In the genomic region with DNA sequence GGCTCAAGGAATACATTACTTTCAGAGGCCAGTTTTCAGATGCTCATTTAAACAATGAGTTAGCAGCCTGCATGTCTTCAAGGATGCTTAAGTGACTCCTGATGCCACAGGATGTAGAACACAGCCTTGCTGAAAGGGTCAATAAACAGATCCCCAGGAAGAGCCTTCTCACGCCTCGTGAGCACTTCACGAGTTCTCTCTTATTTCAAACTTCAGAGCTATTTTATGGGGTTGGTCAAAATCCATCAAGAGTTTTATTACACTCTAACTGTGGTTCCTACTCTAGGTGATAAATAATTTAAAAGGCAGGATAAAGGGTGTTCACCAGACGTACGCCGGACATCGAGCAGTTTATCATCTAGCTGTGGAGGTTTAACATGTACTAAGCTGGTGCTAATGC, we compare ENCODE assay signal across 14 cellular contexts.
DNase-seq lines count a peak whose midpoint lies in the region; ATAC-seq and TF ChIP-seq lines count a peak whose summit lies in the region.
"Had no signal": no experiment of that assay in that cellular context is flagged by ENCODE, and none has a peak within 500 bp of the region (broad histone marks: within the 10 kb centered on the region; RNA-seq: fewer than 3 reads in every experiment).

No MANE protein-coding gene starts in this region.

- H3K9me3 Mint-ChIP-seq in nephron: no peaks in the 10 kb centered on the region
- H3K9me3 Mint-ChIP-seq: CD4-positive, alpha-beta T cell had no signal

- H3K36me3 Mint-ChIP-seq in nephron (ENCODE audit: low read depth): peaks cover 5% of the 10 kb centered on the region

- H3K36me3 ChIP-seq in stomach smooth muscle (ENCODE audit: control insufficient read depth in 2 of 2, insufficient read depth in 2 of 2, low read length in 2 of 2): no peaks in the 10 kb centered on the region
- H3K36me3 ChIP-seq: HAP-1 had no signal

- peaks cover 13% of the 10 kb centered on the region for H3K27me3 Mint-ChIP-seq in nephron (ENCODE audit: low read depth)

- intact Hi-C loops in left colon (cut with DNase I, micrococcal nuclease): no loop called here

- no peaks in the 10 kb centered on the region for H3K27me3 ChIP-seq in stomach smooth muscle (ENCODE audit: control insufficient read depth in 1 of 2, insufficient read depth in 2 of 2, low read length in 2 of 2)

- peak; percentile 14 for ATAC-seq in left colon
- no peak for ATAC-seq in GM19035 (IDR thresholded peaks at IDR 0.05; ENCODE audit: unreplicated experiment)

- H3K27ac Mint-ChIP-seq in nephron: peak overlapping the region; percentile 44 to 84 (median 78)
- H3K27ac Mint-ChIP-seq: CD4-positive, alpha-beta T cell had no signal

- no peak overlapping the region for H3K4me3 Mint-ChIP-seq in nephron
- H3K4me3 Mint-ChIP-seq: CD4-positive, alpha-beta T cell had no signal

- peaks cover 66% of the 10 kb centered on the region for H3K4me1 ChIP-seq in stomach smooth muscle (ENCODE audit: control insufficient read depth, insufficient read depth, low read length)
- H3K4me1 ChIP-seq: HAP-1 had no signal

- no peak overlapping the region for H3K9ac ChIP-seq in stomach smooth muscle (ENCODE audit: low read length in 2 of 2)
- H3K9ac ChIP-seq: GM23248 had no signal

- no peaks in the 10 kb centered on the region for H3K9me3 ChIP-seq in stomach smooth muscle (ENCODE audit: control insufficient read depth in 2 of 2, low read length in 2 of 2)
- H3K9me3 ChIP-seq: HAP-1 had no signal

- no peak for TF ChIP-seq CTCF in nephron (IDR thresholded peaks at IDR 0.05; ENCODE audit: unreplicated experiment in 3 of 3)

- no peak for DNase-seq in left colon
- DNase-seq in NCI-H748 treated with DMSO at 0.1 percent for 48 hours (lab: John Stamatoyannopoulos, UW): no peak
- no peak for DNase-seq in Kasumi-1 (lab: John Stamatoyannopoulos, UW)
- DNase-seq: ACHN; CD4-positive, alpha-beta T cell; DMS153; DMS79; GDM1; GM23248 had no signal

- peak overlapping the region; percentile 60 for H3K27ac ChIP-seq in stomach smooth muscle (ENCODE audit: low read length)
- H3K27ac ChIP-seq: C4-2B, GM23248 had no signal

- H3K4me1 Mint-ChIP-seq in nephron: peaks cover 72% of the 10 kb centered on the region

- no peak overlapping the region for H3K4me3 ChIP-seq in stomach smooth muscle (ENCODE audit: low read length in 2 of 2)
- H3K4me3 ChIP-seq: GM23248, HAP-1 had no signal
